ENCODE assay signal across 4 cellular contexts in genomic region chr5:74437870-74438269, GRCh38.
DNase-seq lines count a peak whose midpoint lies in the region; ATAC-seq, FAIRE-seq and TF ChIP-seq lines count a peak whose summit lies in the region.
"Not testable (repeated sequence)": the region's sequence is repeated elsewhere in the genome, so short reads cannot be mapped to it uniquely, and the experiment has no call there.

No MANE protein-coding gene starts in this region.

- not testable (repeated sequence) for H2AFZ ChIP-seq in K562 (ENCODE audit: low read depth, low read length)

- not testable (repeated sequence) for H3K4me1 ChIP-seq in HEK293 (ENCODE audit: control insufficient read depth, insufficient read depth, low read length); K562 (replicated peaks in 1 of 2; ENCODE audit: control insufficient read depth in 2 of 2, insufficient read depth in 2 of 2, low read length in 2 of 2)

- not testable (repeated sequence) for TF ChIP-seq POLR2A in K562 (conservative IDR thresholded peaks at IDR 0.05)

- H3K36me3 ChIP-seq in HEK293 (ENCODE audit: control insufficient read depth in 2 of 2, insufficient read depth in 1 of 2, low read length in 2 of 2); K562 (ENCODE audit: control insufficient read depth, insufficient read depth, low read length): not testable (repeated sequence)

- H3K9me3 Mint-ChIP-seq in osteocyte (ENCODE audit: unreplicated experiment), result not testable (repeated sequence)

- H3K9me3 ChIP-seq in HEK293 (ENCODE audit: control insufficient read depth, insufficient read depth, low read depth, low read length); K562 (replicated peaks; ENCODE audit: control insufficient read depth, insufficient read depth, low read depth, low read length): not testable (repeated sequence)

- CTCF ChIA-PET in HEK293 (lab: Yijun Ruan, JAX); K562 (lab: Yijun Ruan, JAX; ENCODE audit: low intra/inter-chr PET ratio): not testable (repeated sequence)

- 0% methylated on average over 2 of the region's 2 CpGs for WGBS in K562 (ENCODE audit: insufficient coverage, low coverage, missing lambda C conversion rate)

- H3K27me3 ChIP-seq in K562 (ENCODE audit: control insufficient read depth in 2 of 2, insufficient read depth in 2 of 2, low read length in 2 of 2), result not testable (repeated sequence)

- not testable (repeated sequence) for H3K9ac ChIP-seq in K562 (ENCODE audit: insufficient read depth in 1 of 2, low read depth in 2 of 2, low read length in 2 of 2)

- not testable (repeated sequence) for H3K27ac Mint-ChIP-seq in osteocyte (ENCODE audit: unreplicated experiment)

- not testable (repeated sequence) for H3K36me3 Mint-ChIP-seq in osteocyte (ENCODE audit: unreplicated experiment)

- ATAC-seq in K562, result not testable (repeated sequence)

- not testable (repeated sequence) for TF ChIP-seq RAD21 in K562 (CRISPR knock-in tag; conservative IDR thresholded peaks at IDR 0.05 in 1 of 2, IDR thresholded peaks at IDR 0.05 in 1 of 2)

- in situ Hi-C loops in K562 (cut with MboI), result not testable (repeated sequence)

- POLR2A ChIA-PET in HEK293 (lab: Yijun Ruan, JAX), result not testable (repeated sequence)
- POLR2A ChIA-PET in K562 (lab: Yijun Ruan, JAX), result interaction anchor here (1.0 kb wide), 1 partner anchor 9 kb away, joined by 3 read pairs; no protein-coding TSS in a partner anchor

- H3K79me2 ChIP-seq in K562 (ENCODE audit: control insufficient read depth, insufficient read depth, low read length), result not testable (repeated sequence)

- not testable (repeated sequence) for TF ChIP-seq CTCF in D721Med (IDR thresholded peaks at IDR 0.05; ENCODE audit: insufficient read depth, missing control alignments); HEK293 (tag by site-specific recombination; IDR thresholded peaks at IDR 0.05); K562 (IDR thresholded peaks at IDR 0.05 in 2 of 3, conservative IDR thresholded peaks at IDR 0.05 in 1 of 3; ENCODE audit: insufficient read depth in 2 of 3, low read depth in 1 of 3, low read length in 3 of 3); osteocyte (IDR thresholded peaks at IDR 0.05)

- DNase-seq in D721Med (ENCODE audit: insufficient read length, low spot score); K562 (ENCODE audit: extremely low read depth in 1 of 4, low spot score in 3 of 4): not testable (repeated sequence)
- DNase-seq in osteocyte (ENCODE audit: extremely low spot score, unreplicated experiment), result peak; percentile 5

- not testable (repeated sequence) for H3K27ac ChIP-seq in HEK293 (ENCODE audit: extremely low read depth, low read depth, low read length); K562 (ENCODE audit: extremely low read depth, low read depth, low read length)

- intact Hi-C loops in K562 (cut with micrococcal nuclease), result not testable (repeated sequence)

- peak; percentile 16 for FAIRE-seq in D721Med (lab: Jason Lieb, UNC)
- not testable (repeated sequence) for FAIRE-seq in K562 (lab: Jason Lieb, UNC)

- not testable (repeated sequence) for H3K4me3 ChIP-seq in HEK293 (ENCODE audit: low read depth, low read length); K562

- H3K4me2 ChIP-seq in K562 (ENCODE audit: insufficient read depth, low read length), result not testable (repeated sequence)

- H3K27me3 Mint-ChIP-seq in osteocyte (ENCODE audit: unreplicated experiment), result not testable (repeated sequence)

- H3K4me3 Mint-ChIP-seq in osteocyte (ENCODE audit: unreplicated experiment), result not testable (repeated sequence)

- H4K20me1 ChIP-seq in K562 (replicated peaks; ENCODE audit: control insufficient read depth, insufficient read depth, low read length), result not testable (repeated sequence)

- not testable (repeated sequence) for H3K9me1 ChIP-seq in K562 (ENCODE audit: control insufficient read depth, insufficient read depth, low read length)

- not testable (repeated sequence) for TF ChIP-seq EP300 in K562 (IDR thresholded peaks at IDR 0.05; ENCODE audit: low read length)

- H3K4me1 Mint-ChIP-seq in osteocyte (ENCODE audit: unreplicated experiment), result peaks cover 15% of the 10 kb centered on the region

- not testable (repeated sequence) for BruUV-seq in K562 (replicated peaks; lab: Mats Ljungman, UMichigan)

TF ChIP-seq in HEK293, 187 proteins besides CTCF, POLR2A, EP300 and RAD21:
- 0 out of 2 replicates have a peak, but pooled peaks have one; percentile 63 for TF ChIP-seq ZNF280D (tag by site-specific recombination; IDR thresholded peaks at IDR 0.05)
- TF ChIP-seq ZNF146 (tag by site-specific recombination; IDR thresholded peaks at IDR 0.05), result peak; percentile 88

TF ChIP-seq in K562, 482 proteins besides CTCF, POLR2A, EP300 and RAD21:
- peak; percentile 53 for TF ChIP-seq ZNF146 (CRISPR knock-in tag; IDR thresholded peaks at IDR 0.05; ENCODE audit: unreplicated experiment)
TF ChIP-seq in K562: peak in this region for 1; not testable (repeated sequence) for 481.
